In the genomic region with DNA sequence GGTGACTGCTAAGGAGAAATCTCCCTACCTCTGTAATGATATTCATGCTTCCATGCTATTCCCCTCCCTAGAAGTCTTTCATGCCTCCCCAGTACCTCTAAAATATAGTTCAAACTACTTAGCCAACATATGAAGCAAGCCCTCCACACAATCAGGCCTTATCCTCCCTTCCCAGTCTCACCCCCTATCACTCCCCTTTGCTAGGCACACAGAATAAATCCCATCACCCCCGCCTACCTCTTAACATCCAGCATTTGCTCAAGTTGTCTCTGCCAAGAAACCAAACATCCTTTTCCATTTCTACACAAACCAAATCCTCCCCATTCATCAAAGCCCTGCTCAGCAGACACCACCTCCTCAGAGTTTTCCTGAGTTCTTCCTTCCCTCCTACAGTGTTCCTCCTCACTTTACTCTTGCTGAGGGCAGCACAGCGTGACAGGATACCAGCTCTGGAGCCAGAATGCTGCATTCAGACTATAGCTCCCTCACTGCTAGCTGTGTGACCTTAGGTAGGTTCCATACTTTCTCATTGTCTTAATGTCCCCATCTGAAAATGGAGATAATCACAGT, we compare ENCODE assay signal across 12 cellular contexts. TPM values are rescaled to one million over a fixed set of nuclear protein-coding genes. Genes with fewer than 3 reads are reported as not detected.
"Had no signal": no experiment of that assay in that cellular context is flagged by ENCODE, and none has a peak within 500 bp of the region (broad histone marks: within the 10 kb centered on the region; RNA-seq: fewer than 3 reads in every experiment).

No MANE protein-coding gene starts in this region.

- H3K27ac ChIP-seq: uterus had no signal

- H3K4me3 ChIP-seq: esophagus squamous epithelium, thyroid gland, uterus had no signal

- ATAC-seq: left lobe of liver had no signal

- H3K36me3 ChIP-seq: thyroid gland, uterus had no signal

- H3K27me3 Mint-ChIP-seq: activated naive CD4-positive, alpha-beta T cell treated with anti-CD3 and anti-CD28 coated beads, Interleukin-2, amount 10 ng/mL, durations not matched to agents 7 days and 5 days had no signal

- H3K9me3 Mint-ChIP-seq: activated naive CD4-positive, alpha-beta T cell treated with anti-CD3 and anti-CD28 coated beads, Interleukin-2, amount 10 ng/mL, durations not matched to agents 7 days and 5 days; activated T-helper 2 cell treated with anti-CD3 and anti-CD28 coated beads, Interferon-gamma antibody, Interleukin-2, Interleukin-4, amounts not matched to agents 10 μg/mL and 5 μg/mL and 100 μg/mL, durations not matched to agents 14 hours and 24 hours and 36 hours had no signal

- H3K27ac Mint-ChIP-seq: activated naive CD4-positive, alpha-beta T cell treated with anti-CD3 and anti-CD28 coated beads, Interleukin-2, amount 10 ng/mL, durations not matched to agents 7 days and 5 days had no signal

- H3K9me3 ChIP-seq: esophagus squamous epithelium, thyroid gland, uterus had no signal

- H3K4me3 Mint-ChIP-seq: activated naive CD4-positive, alpha-beta T cell treated with anti-CD3 and anti-CD28 coated beads, Interleukin-2, amount 10 ng/mL, durations not matched to agents 7 days and 5 days had no signal

- H3K27me3 ChIP-seq: esophagus squamous epithelium, thyroid gland, uterus had no signal

- DNase-seq: activated CD4-positive, alpha-beta T cell treated with anti-CD3 and anti-CD28 coated beads, Interleukin-2, amount 50 U/mL, for 1 hour; activated CD8-positive, alpha-beta memory T cell treated with anti-CD3 and anti-CD28 coated beads for 24 hours; activated naive CD4-positive, alpha-beta T cell treated with anti-CD3 and anti-CD28 coated beads, Interleukin-2, amount 10 ng/mL, durations not matched to agents 7 days and 5 days; esophagus squamous epithelium; hippocampal formation; stimulated activated CD4-positive, alpha-beta T cell treated with anti-CD3 and anti-CD28 coated beads, Interleukin-12 subunit alpha, Interleukin-12 subunit beta, amount 100 ng/mL, for 4 hours; stimulated activated CD4-positive, alpha-beta T cell treated with anti-CD3 and anti-CD28 coated beads, Interleukin-2, amount 100 ng/mL, for 24 hours; T1000; thyroid gland; uterus had no signal

RNA-seq across cellular contexts. Expression of gene DRC3, which starts 7.4 kb away (rescaled TPM):
- total RNA-seq: activated T-helper 2 cell treated with anti-CD3 and anti-CD28 coated beads, Interferon-gamma antibody, Interleukin-2, Interleukin-4, amounts not matched to agents 10 μg/mL and 5 μg/mL and 100 μg/mL, durations not matched to agents 14 hours and 24 hours and 36 hours had no signal
